9 cellular contexts compared by ENCODE assay signal in the genomic region with DNA sequence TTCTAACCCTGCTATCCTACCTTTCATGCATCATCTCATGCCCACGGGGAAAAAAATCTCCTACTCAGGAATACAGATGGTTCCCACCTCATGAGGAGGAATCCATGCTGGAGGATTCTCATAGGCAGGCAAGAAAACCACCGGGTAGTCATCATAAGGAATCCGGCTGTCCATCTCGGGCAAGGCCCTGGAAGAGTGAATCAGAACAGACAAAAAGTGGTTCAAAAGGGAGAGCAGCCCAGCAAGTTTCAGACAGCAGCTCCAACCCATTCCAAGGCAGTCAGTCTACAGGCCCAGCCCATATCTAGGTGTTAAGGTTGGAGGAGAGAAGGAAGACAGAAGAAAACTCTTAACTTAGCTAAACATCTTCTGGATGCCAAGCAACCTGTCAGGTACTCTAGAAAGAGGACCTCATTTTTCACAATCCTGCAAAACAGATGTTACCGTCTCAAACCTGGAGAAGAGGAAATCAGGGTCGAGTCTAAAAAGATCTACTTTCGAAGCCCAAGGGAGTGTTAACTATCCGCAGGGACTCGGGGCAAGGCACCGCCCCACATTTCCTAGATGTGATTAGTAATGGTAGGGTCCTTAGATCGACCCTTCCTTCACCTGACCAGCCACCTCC. TPM values are rescaled to one million over a fixed set of nuclear protein-coding genes. Genes with fewer than 3 reads are reported as not detected.
DNase-seq lines count a peak whose midpoint lies in the region; ATAC-seq and TF ChIP-seq lines count a peak whose summit lies in the region.
"Had no signal": no experiment of that assay in that cellular context is flagged by ENCODE, and none has a peak within 500 bp of the region (broad histone marks: within the 10 kb centered on the region; RNA-seq: fewer than 3 reads in every experiment).

No MANE protein-coding gene starts in this region.

- TF ChIP-seq POLR2A in transverse colon (IDR thresholded peaks at IDR 0.05): no peak

- H3K27me3 Mint-ChIP-seq in activated naive CD8-positive, alpha-beta T cell treated with anti-CD3 and anti-CD28 coated beads, Interleukin-2, amount 50 U/mL, for 24 hours: no peaks in the 10 kb centered on the region

- no peak for TF ChIP-seq EP300 in transverse colon (IDR thresholded peaks at IDR 0.05; ENCODE audit: low read depth)

- 56% methylated on average over 11 of the region's 11 CpGs; no CpG with 5 or more reads in 1 of the 2 donors for WGBS in transverse colon (ENCODE audit: low coverage in 1 of 2), 2 donors

- POLR2A ChIA-PET in A673 (lab: Charles Lee; ENCODE audit: low non-redundant PET): no interaction called here

- H3K27ac ChIP-seq in A673 (ENCODE audit: low read depth, low read length, poor library complexity, severe bottlenecking) (peak overlapping the region; percentile 76), left lung (peak overlapping the region in 1 of 2 donors; percentile 64), transverse colon (peak overlapping the region; percentile 47 to 85 (median 77))

- H3K36me3 ChIP-seq in A673 (ENCODE audit: insufficient read depth, low read length, poor library complexity, severe bottlenecking): no peaks in the 10 kb centered on the region
- H3K36me3 ChIP-seq in HAP-1 (replicated peaks): peaks cover 48% of the 10 kb centered on the region
- peaks cover 0 to 29% of the 10 kb centered on the region in 2 donors for H3K36me3 ChIP-seq in left lung
- no peaks in the 10 kb centered on the region for H3K36me3 ChIP-seq in transverse colon

- H3K9me3 ChIP-seq in A673 (ENCODE audit: low read depth, low read length, poor library complexity, severe bottlenecking): no peaks in the 10 kb centered on the region
- H3K9me3 ChIP-seq in HAP-1: no peaks in the 10 kb centered on the region
- no peaks in the 10 kb centered on the region for H3K9me3 ChIP-seq in left lung
- H3K9me3 ChIP-seq in transverse colon: no peaks in the 10 kb centered on the region

- H3K27ac Mint-ChIP-seq in activated naive CD8-positive, alpha-beta T cell treated with anti-CD3 and anti-CD28 coated beads, Interleukin-2, amount 50 U/mL, for 24 hours: peak overlapping the region; percentile 75

- CTCF ChIA-PET in A673 (lab: Charles Lee): no interaction called here

- H3K4me1 ChIP-seq in A673 (ENCODE audit: insufficient read depth, low read length, poor library complexity, severe bottlenecking): peaks cover 2% of the 10 kb centered on the region
- H3K4me1 ChIP-seq in HAP-1: peaks cover 13% of the 10 kb centered on the region
- peaks cover 3 to 7% of the 10 kb centered on the region in 2 donors for H3K4me1 ChIP-seq in left lung
- H3K4me1 ChIP-seq in transverse colon: peaks cover 0 to 13% (median 0%) of the 10 kb centered on the region in 4 donors

- in situ Hi-C loops in HAP-1 (cut with MboI; ENCODE audit: low sequenced_read_pairs) (no loop called here), transverse colon (cut with MboI; ENCODE audit: low pct_ligation_motif_present in 1 of 4, low pct_unique_long_range_greater_than_20kb in 1 of 4, low sequenced_read_pairs in 3 of 4) (loop anchor here in 1 of 4 donors (25.0 kb wide), 1 partner anchor 102 kb away; a partner anchor contains a TSS)

- H3K36me3 Mint-ChIP-seq in activated naive CD8-positive, alpha-beta T cell treated with anti-CD3 and anti-CD28 coated beads, Interleukin-2, amount 50 U/mL, for 24 hours (ENCODE audit: low read depth): peaks cover 12% of the 10 kb centered on the region

- intact Hi-C loops in A673 (cut with micrococcal nuclease; ENCODE audit: unreplicated experiment) (no loop called here), left lung (cut with DNase I) (no loop called here), transverse colon (cut with DNase I; ENCODE audit: low total_unique reads) (no loop called here)

- TF ChIP-seq CTCF in A673 (conservative IDR thresholded peaks at IDR 0.05; ENCODE audit: low read depth, low read length) (no peak), left lung (IDR thresholded peaks at IDR 0.05) (no peak), transverse colon (IDR thresholded peaks at IDR 0.05) (no peak)

- peaks cover 19% of the 10 kb centered on the region for H3K4me1 Mint-ChIP-seq in activated naive CD8-positive, alpha-beta T cell treated with anti-CD3 and anti-CD28 coated beads, Interleukin-2, amount 50 U/mL, for 24 hours

- ATAC-seq in activated naive CD8-positive, alpha-beta T cell treated with anti-CD3 and anti-CD28 coated beads, Interleukin-2, amount 50 U/mL, for 24 hours: no peak
- ATAC-seq in left lung (no peak), GM19397 (IDR thresholded peaks at IDR 0.05; ENCODE audit: unreplicated experiment) (no peak)

- H3K27me3 ChIP-seq in A673 (replicated peaks; ENCODE audit: insufficient read depth, low read depth, low read length, poor library complexity): no peaks in the 10 kb centered on the region
- H3K27me3 ChIP-seq in HAP-1 (ENCODE audit: low read depth): no peaks in the 10 kb centered on the region
- H3K27me3 ChIP-seq in left lung: no peaks in the 10 kb centered on the region
- no peaks in the 10 kb centered on the region for H3K27me3 ChIP-seq in transverse colon

- BruUV-seq in A673 (replicated peaks; lab: Mats Ljungman, UMichigan): TSS peak; percentile 75

- peak overlapping the region; percentile 59 for H3K4me3 ChIP-seq in A673 (ENCODE audit: low read depth, low read length, poor library complexity, severe bottlenecking)
- H3K4me3 ChIP-seq in HAP-1: peak overlapping the region; percentile 84
- peak overlapping the region; percentile 43 to 52 for H3K4me3 ChIP-seq in left lung
- H3K4me3 ChIP-seq in transverse colon: peak overlapping the region; percentile 14 to 67 (median 49)

- DNase-seq in A673 (ENCODE audit: low spot score) (no peak), HAP-1 (ENCODE audit: low spot score in 2 of 2) (no peak), left lung (no peak), transverse colon (no peak), putamen (ENCODE audit: low spot score) (no peak), NCI-H2029 (lab: John Stamatoyannopoulos, UW) (no peak)
- DNase-seq in activated naive CD8-positive, alpha-beta T cell treated with anti-CD3 and anti-CD28 coated beads, Interleukin-2, amount 50 U/mL, for 24 hours: no peak

- peak overlapping the region; percentile 91 for H3K4me3 Mint-ChIP-seq in activated naive CD8-positive, alpha-beta T cell treated with anti-CD3 and anti-CD28 coated beads, Interleukin-2, amount 50 U/mL, for 24 hours

- no peaks in the 10 kb centered on the region for H3K9me3 Mint-ChIP-seq in activated naive CD8-positive, alpha-beta T cell treated with anti-CD3 and anti-CD28 coated beads, Interleukin-2, amount 50 U/mL, for 24 hours

RNA-seq across cellular contexts. Expression of a gene that starts 0.4 kb away (rescaled TPM):
- total RNA-seq in A673 (2021) (57.2 and 60.8 TPM in 2 replicates), left lung (10 to 100 TPM; 29.9 to 39.2 TPM), transverse colon (10 to 100 TPM in 3 of 4 donors, 1 to 10 TPM in 1; 7.8 to 45.5 (median 23.1) TPM)

RNA-seq across cellular contexts. Expression of a gene that starts 0.6 kb away (rescaled TPM):
- total RNA-seq in A673 (2021): 66.9 and 76.7 TPM in 2 replicates
- 1 to 10 TPM; 1.6 to 4.6 TPM for total RNA-seq in left lung
- 1 to 10 TPM in 3 of 4 donors, not detected in 1; 1.3 to 4.4 (median 1.4) TPM for total RNA-seq in transverse colon

RNA-seq across cellular contexts. Expression of a gene that starts 7.3 kb away (rescaled TPM):
- total RNA-seq in A673 (2021): not detected in 2 replicates
- total RNA-seq in left lung: not detected
- total RNA-seq in transverse colon: 1 to 10 TPM in 1 of 4 donors, under 1 TPM in 1, not detected in 2; 0.68 to 4.2 TPM
- total RNA-seq: pulmonary artery endothelial cell had no signal

RNA-seq across cellular contexts. Expression of a gene that starts 21.1 kb away (rescaled TPM):
- not detected in 2 replicates for total RNA-seq in A673 (2021)
- total RNA-seq in left lung: not detected
- total RNA-seq in transverse colon: 1 to 10 TPM in 2 of 4 donors, not detected in 2; 1.5 to 2.9 TPM
- total RNA-seq: pulmonary artery endothelial cell had no signal

RNA-seq across cellular contexts. Expression of a gene that starts 29.3 kb away (rescaled TPM):
- 0.26 TPM in 1 of 2 replicates, not detected in the other for total RNA-seq in A673 (2021)
- total RNA-seq in left lung: under 1 TPM in 1 of 2 donors, not detected in 1; 0.26 TPM
- 1 to 10 TPM in 3 of 4 donors, under 1 TPM in 1; 0.80 to 5.1 (median 2.3) TPM for total RNA-seq in transverse colon
- total RNA-seq: pulmonary artery endothelial cell had no signal

Comparison
In these comparisons a context has a peak if more than half of its experiments do, and no peak if none do; other contexts are left out.
1. RNA of a gene that starts 0.6 kb away (total RNA-seq): 66.9 to 76.7 TPM in A673; 1.6 to 4.6 TPM in left lung and 1.3 to 4.4 TPM in transverse colon; every median in the first group is over 10 times any median in the second.
2. Peak in every context shown above with its lines, with median percentiles within 50 percentile points of each other: H3K4me3 ChIP-seq.